Comparison of ENCODE assay signal across 13 cellular contexts in genomic region chr20:57047281-57048026, GRCh38.
DNase-seq lines count a peak whose midpoint lies in the region; ATAC-seq and TF ChIP-seq lines count a peak whose summit lies in the region.
"Had no signal": no experiment of that assay in that cellular context is flagged by ENCODE, and none has a peak within 500 bp of the region (broad histone marks: within the 10 kb centered on the region; RNA-seq: fewer than 3 reads in every experiment).

No MANE protein-coding gene starts in this region.

- H3K4me3 ChIP-seq in Caco-2 (ENCODE audit: low read depth, low read length) (no peak overlapping the region), KMS-11 (IDR thresholded peaks at IDR 0.05; ENCODE audit: insufficient read depth, low read depth, low read length) (no peak overlapping the region), astrocyte of the cerebellum (ENCODE audit: low read depth, low read length) (no peak overlapping the region)
- H3K4me3 ChIP-seq: gastroesophageal sphincter, right atrium auricular region had no signal

- H3K9me3 Mint-ChIP-seq in Caco-2 (ENCODE audit: unreplicated experiment) (no peaks in the 10 kb centered on the region), nephron progenitor cell (no peaks in the 10 kb centered on the region), natural killer cell (no peaks in the 10 kb centered on the region)
- H3K9me3 Mint-ChIP-seq: activated T-cell treated with anti-CD3 and anti-CD28 coated beads, Interleukin-2, amount 50 U/mL, for 24 hours had no signal

- no peaks in the 10 kb centered on the region for H3K79me2 ChIP-seq in KMS-11 (ENCODE audit: insufficient read depth, low read depth)

- H3K4me1 Mint-ChIP-seq in Caco-2 (ENCODE audit: low read depth, unreplicated experiment) (peaks cover 17% of the 10 kb centered on the region), nephron progenitor cell (peaks cover 29% of the 10 kb centered on the region), natural killer cell (no peaks in the 10 kb centered on the region)

- peak overlapping the region; percentile 20 for H3K27ac Mint-ChIP-seq in Caco-2 (ENCODE audit: unreplicated experiment)
- H3K27ac Mint-ChIP-seq in nephron progenitor cell, result peak overlapping the region; percentile 87
- H3K27ac Mint-ChIP-seq in natural killer cell, result no peak overlapping the region
- H3K27ac Mint-ChIP-seq: activated T-cell treated with anti-CD3 and anti-CD28 coated beads, Interleukin-2, amount 50 U/mL, for 24 hours had no signal

- in situ Hi-C loops in astrocyte of the cerebellum (cut with HindIII; ENCODE audit: low sequenced_read_pairs), result no loop called here

- DNase-seq in Caco-2 (peak; percentile 61 to 77), astrocyte of the cerebellum (ENCODE audit: low read depth) (no peak), nephron progenitor cell (no peak), natural killer cell (no peak), OCI-M1 (lab: John Stamatoyannopoulos, UW) (no peak)
- no peak for DNase-seq in activated CD8-positive, alpha-beta memory T cell treated with anti-CD3 and anti-CD28 coated beads, Interleukin-2, amount 50 U/mL, for 48 hours
- DNase-seq: activated T-cell treated with anti-CD3 and anti-CD28 coated beads, Interleukin-2, amount 50 U/mL, for 24 hours; COR-L47; NCI-H69 had no signal

- peak overlapping the region; percentile 26; the same call in 1 of the 2 replicates for H3K9ac ChIP-seq in KMS-11

- H3K9me3 ChIP-seq in Caco-2, result no peaks in the 10 kb centered on the region
- H3K9me3 ChIP-seq: gastroesophageal sphincter, right atrium auricular region had no signal

- H4K20me1 ChIP-seq in KMS-11 (ENCODE audit: insufficient read depth), result no peaks in the 10 kb centered on the region

- intact Hi-C loops in Caco-2 (cut with micrococcal nuclease; ENCODE audit: unreplicated experiment) (no loop called here), natural killer cell (cut with micrococcal nuclease) (no loop called here)

- peak overlapping the region; percentile 49; the same call in 1 of the 2 replicates for H3K27ac ChIP-seq in KMS-11
- H3K27ac ChIP-seq: gastroesophageal sphincter, right atrium auricular region had no signal

- TF ChIP-seq CTCF in Caco-2 (IDR thresholded peaks at IDR 0.05; ENCODE audit: insufficient read depth in 1 of 2, low read depth in 1 of 2, low read length in 1 of 2, severe bottlenecking in 1 of 2, unreplicated experiment in 1 of 2) (peak; percentile 60 to 62), KMS-11 (conservative IDR thresholded peaks at IDR 0.05; ENCODE audit: low read depth, low read length) (no peak; the same call in none of the 2 replicates), astrocyte of the cerebellum (IDR thresholded peaks at IDR 0.05; ENCODE audit: low read depth, low read length, missing control alignments) (peak; percentile 8), nephron progenitor cell (IDR thresholded peaks at IDR 0.05) (no peak), natural killer cell (IDR thresholded peaks at IDR 0.05) (no peak)

- peak overlapping the region; percentile 66 for H2AFZ ChIP-seq in KMS-11 (ENCODE audit: low read depth)

- H3K36me3 Mint-ChIP-seq in Caco-2 (ENCODE audit: insufficient read depth, unreplicated experiment), result no peaks in the 10 kb centered on the region
- H3K36me3 Mint-ChIP-seq in nephron progenitor cell (ENCODE audit: low read depth), result no peaks in the 10 kb centered on the region
- H3K36me3 Mint-ChIP-seq in natural killer cell, result no peaks in the 10 kb centered on the region

- peak overlapping the region; percentile 56 for H3K4me2 ChIP-seq in KMS-11

- H3K36me3 ChIP-seq in Caco-2 (ENCODE audit: control insufficient read depth, insufficient read depth, low read length) (no peaks in the 10 kb centered on the region), KMS-11 (ENCODE audit: insufficient read depth) (no peaks in the 10 kb centered on the region)
- H3K36me3 ChIP-seq: gastroesophageal sphincter, right atrium auricular region had no signal

- POLR2A ChIA-PET in Caco-2 (lab: Charles Lee), result interaction anchor here (0.6 kb wide), 1 partner anchor 673 kb away, joined by 4 read pairs; no protein-coding TSS in a partner anchor

- H3K4me1 ChIP-seq in Caco-2 (peaks cover 28% of the 10 kb centered on the region), KMS-11 (ENCODE audit: low read depth, poor library complexity, severe bottlenecking) (peaks cover 11% of the 10 kb centered on the region)
- H3K4me1 ChIP-seq: right atrium auricular region had no signal

- BruUV-seq in Caco-2 (replicated peaks; lab: Mats Ljungman, UMichigan), result no TSS peak

- ATAC-seq in HG02678 (IDR thresholded peaks at IDR 0.05; ENCODE audit: unreplicated experiment), result no peak
- ATAC-seq in natural killer cell, result no peak
- ATAC-seq: gastroesophageal sphincter had no signal

- H3K27me3 ChIP-seq in Caco-2 (replicated peaks; ENCODE audit: control insufficient read depth, insufficient read depth, low read length) (no peaks in the 10 kb centered on the region; the same call in 1 of the 2 replicates), KMS-11 (ENCODE audit: insufficient read depth, low read depth) (no peaks in the 10 kb centered on the region)
- H3K27me3 ChIP-seq: right atrium auricular region had no signal

- no peaks in the 10 kb centered on the region for H3K27me3 Mint-ChIP-seq in Caco-2 (ENCODE audit: insufficient read depth, unreplicated experiment)
- H3K27me3 Mint-ChIP-seq in nephron progenitor cell (ENCODE audit: low read depth, poor library complexity), result peaks cover 9% of the 10 kb centered on the region
- H3K27me3 Mint-ChIP-seq in natural killer cell (ENCODE audit: low read depth in 2 of 2), result peaks cover 0 to 4% of the 10 kb centered on the region in 2 donors

- no peak overlapping the region for H3K4me3 Mint-ChIP-seq in Caco-2 (ENCODE audit: unreplicated experiment)
- no peak overlapping the region for H3K4me3 Mint-ChIP-seq in nephron progenitor cell
- H3K4me3 Mint-ChIP-seq in natural killer cell, result no peak overlapping the region
- H3K4me3 Mint-ChIP-seq: activated T-cell treated with anti-CD3 and anti-CD28 coated beads, Interleukin-2, amount 50 U/mL, for 24 hours had no signal

- CTCF ChIA-PET in Caco-2 (lab: Charles Lee), result interaction anchor here (0.7 kb wide), 3 partner anchors 14 to 292 kb away, joined by 3 to 5 read pairs (median 3); no protein-coding TSS in a partner anchor

Comparison
In these comparisons a context has a peak if more than half of its experiments do, and no peak if none do; other contexts are left out.
1. DNase-seq: peak in Caco-2 (2 of 2); none in astrocyte of the cerebellum (single experiment), nephron progenitor cell (single experiment), activated CD8-positive, alpha-beta memory T cell treated with anti-CD3 and anti-CD28 coated beads, Interleukin-2, amount 50 U/mL, for 48 hours (single experiment), natural killer cell (single experiment) and OCI-M1 (single experiment).
2. H3K27ac Mint-ChIP-seq: peak in Caco-2 (single experiment) and nephron progenitor cell (single experiment); none in natural killer cell (0 of 2).
3. CTCF ChIP-seq: peak in Caco-2 (2 of 2) and astrocyte of the cerebellum (single experiment); none in KMS-11 (single experiment), nephron progenitor cell (single experiment) and natural killer cell (single experiment).